8 cellular contexts compared by ENCODE assay signal in the genomic region with DNA sequence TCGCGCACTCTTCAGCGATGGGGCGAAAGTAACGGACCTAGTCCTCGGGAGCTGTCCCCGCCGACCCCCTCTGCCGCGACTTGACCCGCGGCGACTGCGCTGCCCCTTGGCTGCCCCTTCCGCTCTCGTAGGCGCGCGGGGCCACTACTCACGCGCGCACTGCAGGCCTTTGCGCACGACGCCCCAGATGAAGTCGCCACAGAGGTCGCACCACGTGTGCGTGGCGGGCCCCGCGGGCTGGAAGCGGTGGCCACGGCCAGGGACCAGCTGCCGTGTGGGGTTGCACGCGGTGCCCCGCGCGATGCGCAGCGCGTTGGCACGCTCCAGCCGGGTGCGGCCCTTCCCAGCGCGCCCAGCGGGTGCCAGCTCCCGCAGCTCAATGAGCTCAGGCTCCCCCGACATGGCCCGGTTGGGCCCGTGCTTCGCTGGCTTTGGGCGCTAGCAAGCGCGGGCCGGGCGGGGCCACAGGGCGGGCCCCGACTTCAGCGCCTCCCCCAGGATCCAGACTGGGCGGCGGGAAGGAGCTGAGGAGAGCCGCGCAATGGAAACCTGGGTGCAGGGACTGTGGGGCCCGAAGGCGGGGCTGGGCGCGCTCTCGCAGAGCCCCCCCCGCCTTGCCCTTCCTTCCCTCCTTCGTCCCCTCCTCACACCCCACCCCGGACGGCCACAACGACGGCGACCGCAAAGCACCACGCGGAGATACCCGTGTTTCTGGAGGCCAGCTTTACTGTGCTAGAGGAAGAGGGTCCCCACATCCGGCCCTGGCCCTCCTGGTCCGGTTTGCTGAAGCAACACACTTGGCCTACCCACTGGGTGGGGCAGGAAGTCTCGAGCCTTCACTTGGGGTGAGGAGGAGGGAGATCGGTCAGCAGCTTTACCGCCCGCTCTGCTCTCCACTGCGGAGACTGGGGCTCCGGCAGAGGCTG. TPM values are rescaled to one million over a fixed set of nuclear protein-coding genes. Genes with fewer than 3 reads are reported as not detected.
A peak's percentile ranks its signal among the peaks of the same experiment; 100 is the strongest.
DNase-seq lines count a peak whose midpoint lies in the region; ATAC-seq, FAIRE-seq and TF ChIP-seq lines count a peak whose summit lies in the region.

Gene RASSF1 (minus strand): TSS at position 433 of the 926 bp plus-strand sequence. CDS start 31 bp downstream, at position 402.

- ATAC-seq in GM21737 (IDR thresholded peaks at IDR 0.05; ENCODE audit: unreplicated experiment), result no peak

- intact Hi-C loops in breast epithelium (cut with DNase I; ENCODE audit: low total_unique reads), result no loop called here
- intact Hi-C loops in kidney (cut with DNase I), result no loop called here

- H2AFZ ChIP-seq in ACC112 (ENCODE audit: low read length, unreplicated experiment), result peak within 1 kb of the TSS; percentile 49

- peaks cover 23% of the 10 kb centered on the region for H3K4me1 ChIP-seq in ACC112 (ENCODE audit: control insufficient read depth, insufficient read depth, low read length, unreplicated experiment)
- H3K4me1 ChIP-seq in breast epithelium, result peaks cover 8 to 23% of the 10 kb centered on the region in 2 donors
- peaks cover 11 to 20% of the 10 kb centered on the region in 2 donors for H3K4me1 ChIP-seq in kidney (ENCODE audit: control insufficient read depth in 1 of 2, insufficient read depth in 1 of 2, low read depth in 1 of 2, low read length in 2 of 2)

- TF ChIP-seq CTCF in breast epithelium (IDR thresholded peaks at IDR 0.05) (no peak), kidney (IDR thresholded peaks at IDR 0.05; ENCODE audit: borderline replicate concordance, extremely low read depth, insufficient read depth) (no peak)

- no peak within 1 kb of the TSS for H3K9ac ChIP-seq in kidney (ENCODE audit: low read length in 2 of 2)

- H3K9me3 ChIP-seq in breast epithelium, result no peaks in the 10 kb centered on the region
- H3K9me3 ChIP-seq in kidney (ENCODE audit: control insufficient read depth in 1 of 2, low read length in 2 of 2), result no peaks in the 10 kb centered on the region

- no peak for FAIRE-seq in kidney (lab: Jason Lieb, UNC)

- H3K36me3 ChIP-seq in ACC112 (ENCODE audit: insufficient read depth, low read length) (no peaks in the 10 kb centered on the region; the same call in 1 of the 2 replicates), H7 (replicated peaks; ENCODE audit: control insufficient read depth, insufficient read depth, low read length) (no peaks in the 10 kb centered on the region), breast epithelium (no peaks in the 10 kb centered on the region), kidney (ENCODE audit: control insufficient read depth in 1 of 2, insufficient read depth in 2 of 2, low read length in 2 of 2) (no peaks in the 10 kb centered on the region)

- H3K4me3 ChIP-seq in ACC112 (ENCODE audit: low read depth, low read length), result peak within 1 kb of the TSS; percentile 94
- H3K4me3 ChIP-seq in H7 (ENCODE audit: insufficient read depth, low read depth, low read length), result peak within 1 kb of the TSS; percentile 58
- peak within 1 kb of the TSS; percentile 62 to 90 (median 65) for H3K4me3 ChIP-seq in breast epithelium
- peak within 1 kb of the TSS; percentile 21 to 47 for H3K4me3 ChIP-seq in kidney (ENCODE audit: low read length in 2 of 2)

- H3K27ac ChIP-seq in ACC112 (ENCODE audit: low read depth, low read length) (peak within 1 kb of the TSS; percentile 72), breast epithelium (peak within 1 kb of the TSS; percentile 66 to 90), kidney (ENCODE audit: low read depth in 2 of 2, low read length in 2 of 2) (peak within 1 kb of the TSS; percentile 61 to 75)

- no peak for TF ChIP-seq POLR2A in breast epithelium (IDR thresholded peaks at IDR 0.05)

- H3K79me2 ChIP-seq in ACC112 (ENCODE audit: control insufficient read depth, insufficient read depth, low read length, unreplicated experiment), result peaks cover 42% of the 10 kb centered on the region

- H3K27me3 ChIP-seq in ACC112 (ENCODE audit: insufficient read depth, low read length), result no peaks in the 10 kb centered on the region
- peaks cover 47% of the 10 kb centered on the region for H3K27me3 ChIP-seq in H7 (ENCODE audit: control insufficient read depth, insufficient read depth, low read length)
- no peaks in the 10 kb centered on the region for H3K27me3 ChIP-seq in breast epithelium

- DNase-seq in H7, result peak; percentile 91
- peak; percentile 42 to 88 (median 51) for DNase-seq in T-helper 2 cell
- no peak for DNase-seq in breast epithelium (ENCODE audit: low spot score in 2 of 2)
- peak; percentile 91 for DNase-seq in kidney
- peak; percentile 64 to 68 for DNase-seq in stimulated activated CD4-positive, alpha-beta T cell treated with anti-CD3 and anti-CD28 coated beads, Interleukin-2, amount 100 ng/mL, for 48 hours
- no peak for DNase-seq in NCI-H2029 treated with DMSO at 0.1 percent for 48 hours (lab: John Stamatoyannopoulos, UW)

RNA-seq across cellular contexts. Expression of gene RASSF1, which starts in this region (rescaled TPM):
- total RNA-seq in H7 (2014; rRNA removed; shearing (Covaris generic)), result 11.4 and 16.7 TPM in 2 replicates
- total RNA-seq in breast epithelium, result 10 to 100 TPM; 42.7 to 63.6 (median 49.8) TPM
- total RNA-seq in kidney, result 28.9 TPM
- 19.1 TPM for polyA plus RNA-seq in kidney (ENCODE audit: insufficient read depth, low read depth, low replicate concordance)

Comparison
In these comparisons a context has a peak if more than half of its experiments do, and no peak if none do; other contexts are left out.
1. H3K4me3 ChIP-seq: peak in every context shown above with its lines; median percentile 94 in ACC112; 65 in breast epithelium; 58 in H7; 34 in kidney.
2. DNase-seq: peak in H7 (single experiment), T-helper 2 cell (5 of 5), kidney (single experiment) and stimulated activated CD4-positive, alpha-beta T cell treated with anti-CD3 and anti-CD28 coated beads, Interleukin-2, amount 100 ng/mL, for 48 hours (2 of 2); none in breast epithelium (0 of 2) and NCI-H2029 treated with DMSO at 0.1 percent for 48 hours (single experiment).
3. Peak in every context shown above with its lines, with median percentiles within 50 percentile points of each other: H3K27ac ChIP-seq.